8 cellular contexts compared by ENCODE assay signal in genomic region chr12:79737875-79738718, GRCh38.
A peak's percentile ranks its signal among the peaks of the same experiment; 100 is the strongest.
DNase-seq lines count a peak whose midpoint lies in the region; ATAC-seq and TF ChIP-seq lines count a peak whose summit lies in the region.

No MANE protein-coding gene starts in this region.

- no peak overlapping the region for H3K4me3 ChIP-seq in WI38 (ENCODE audit: low read depth, low read length)
- H3K4me3 ChIP-seq in skeletal muscle cell (ENCODE audit: low read depth, low read length), result no peak overlapping the region

- TF ChIP-seq CTCF in WI38 (IDR thresholded peaks at IDR 0.05; ENCODE audit: low read depth, low read length), result peak; percentile 40

- peak; percentile 48 for DNase-seq in DMS114 treated with DMSO at 0.1 percent for 48 hours (lab: John Stamatoyannopoulos, UW; ENCODE audit: unreplicated experiment)
- DNase-seq in NCI-H2081 treated with DMSO at 0.1 percent for 48 hours (lab: John Stamatoyannopoulos, UW), result peak; percentile 47
- DNase-seq in globus pallidus (ENCODE audit: low spot score), result peak; percentile 20
- DNase-seq in skeletal muscle cell (ENCODE audit: low read depth), result peak; percentile 21
- DNase-seq in activated CD4-positive, CD25-positive, alpha-beta regulatory T cell (lab: John Stamatoyannopoulos, UW), result no peak

- peak; percentile 84 for ATAC-seq in GM18909 (IDR thresholded peaks at IDR 0.05; ENCODE audit: poor library complexity, unreplicated experiment)
- ATAC-seq in HG03108 (IDR thresholded peaks at IDR 0.05; ENCODE audit: unreplicated experiment), result peak; percentile 77

Comparison
In these comparisons a context has a peak if more than half of its experiments do, and no peak if none do; other contexts are left out.
1. DNase-seq: peak in DMS114 treated with DMSO at 0.1 percent for 48 hours (single experiment), NCI-H2081 treated with DMSO at 0.1 percent for 48 hours (single experiment), globus pallidus (single experiment) and skeletal muscle cell (single experiment); none in activated CD4-positive, CD25-positive, alpha-beta regulatory T cell (0 of 4).